ENCODE assay signal across 8 cellular contexts in the genomic region with DNA sequence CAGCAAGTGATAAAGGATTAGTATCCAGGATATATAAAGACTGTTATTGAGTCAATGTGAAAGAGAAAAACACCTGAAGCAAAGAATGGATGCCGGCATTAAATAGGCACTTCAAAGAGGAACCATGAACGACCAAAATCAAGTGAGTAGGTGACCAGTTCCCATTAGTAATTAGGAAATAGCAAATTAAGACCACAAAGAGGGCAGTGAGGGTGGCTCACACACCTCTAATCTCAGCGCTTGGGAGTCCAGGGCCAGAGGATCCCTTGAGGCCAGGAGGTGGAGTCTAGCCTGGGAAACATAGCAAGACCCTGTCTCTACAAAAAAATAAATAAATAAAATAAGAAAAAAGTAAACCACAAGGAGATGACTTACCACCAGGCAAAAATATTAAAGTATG. TPM values are rescaled to one million over a fixed set of nuclear protein-coding genes. Genes with fewer than 3 reads are reported as not detected.
DNase-seq lines count a peak whose midpoint lies in the region; ATAC-seq and TF ChIP-seq lines count a peak whose summit lies in the region.

No MANE protein-coding gene starts in this region.

- peaks cover 27% of the 10 kb centered on the region for H3K4me1 ChIP-seq in CD4-positive, CD25-positive, alpha-beta regulatory T cell (ENCODE audit: control insufficient read depth, insufficient read depth, low read length, poor library complexity, severe bottlenecking)
- peaks cover 4% of the 10 kb centered on the region; the same call in 1 of the 2 replicates for H3K4me1 ChIP-seq in HUES48 (ENCODE audit: control insufficient read depth, insufficient read depth, low read length)
- H3K4me1 ChIP-seq in neuron (ENCODE audit: insufficient read depth, low read length): no peaks in the 10 kb centered on the region

- no peak for ATAC-seq in CD4-positive, CD25-positive, alpha-beta regulatory T cell (ENCODE audit: low read depth in 2 of 2)

- no peaks in the 10 kb centered on the region for H3K36me3 Mint-ChIP-seq in CD4-positive, CD25-positive, alpha-beta regulatory T cell
- peaks cover 1% of the 10 kb centered on the region for H3K36me3 Mint-ChIP-seq in chondrocyte (ENCODE audit: low read depth)

- H3K27ac ChIP-seq in CD4-positive, CD25-positive, alpha-beta regulatory T cell (ENCODE audit: insufficient read depth, low read length, poor library complexity, severe bottlenecking): peak overlapping the region; percentile 65
- H3K27ac ChIP-seq in HUES48 (ENCODE audit: low read depth, low read length): no peak overlapping the region

- H3K9ac ChIP-seq in HUES48 (ENCODE audit: low read depth, low read length): no peak overlapping the region

- no peaks in the 10 kb centered on the region for H3K9me3 ChIP-seq in CD4-positive, CD25-positive, alpha-beta regulatory T cell (ENCODE audit: control insufficient read depth in 2 of 2, low read length in 2 of 2)
- H3K9me3 ChIP-seq in HUES48 (ENCODE audit: control insufficient read depth, insufficient read depth, low read length) (no peaks in the 10 kb centered on the region), neuron (ENCODE audit: low read length) (no peaks in the 10 kb centered on the region)

- no peak for TF ChIP-seq CTCF in chondrocyte (IDR thresholded peaks at IDR 0.05)

- peaks cover 11% of the 10 kb centered on the region for H3K27me3 Mint-ChIP-seq in CD4-positive, CD25-positive, alpha-beta regulatory T cell
- peaks cover 2% of the 10 kb centered on the region for H3K27me3 Mint-ChIP-seq in chondrocyte (ENCODE audit: low read depth)

- DNase-seq in CD4-positive, CD25-positive, alpha-beta regulatory T cell: no peak
- DNase-seq in chondrocyte (ENCODE audit: low spot score): no peak
- DNase-seq in germinal center (ENCODE audit: low spot score): no peak
- no peak for DNase-seq in ureter (ENCODE audit: low spot score)
- DNase-seq in hypothalamus (lab: John Stamatoyannopoulos, UW): no peak
- DNase-seq in stimulated activated naive CD4-positive, alpha-beta T cell (lab: John Stamatoyannopoulos, UW): no peak

- H3K4me3 ChIP-seq in CD4-positive, CD25-positive, alpha-beta regulatory T cell (ENCODE audit: low read depth, low read length): peak overlapping the region; percentile 66
- H3K4me3 ChIP-seq in HUES48 (ENCODE audit: low read depth, low read length) (peak overlapping the region; percentile 85), neuron (ENCODE audit: low read length) (peak overlapping the region; percentile 47)

- H3K4me3 Mint-ChIP-seq in CD4-positive, CD25-positive, alpha-beta regulatory T cell: peak overlapping the region; percentile 85 to 92 (median 89)
- peak overlapping the region; percentile 71 for H3K4me3 Mint-ChIP-seq in chondrocyte (ENCODE audit: unreplicated experiment)

- peak overlapping the region; percentile 78 for H2AFZ ChIP-seq in neuron (ENCODE audit: low read depth, low read length)

- H3K27me3 ChIP-seq in CD4-positive, CD25-positive, alpha-beta regulatory T cell (ENCODE audit: control insufficient read depth, insufficient read depth, low read length): no peaks in the 10 kb centered on the region
- peaks cover 47% of the 10 kb centered on the region for H3K27me3 ChIP-seq in HUES48 (ENCODE audit: control insufficient read depth, insufficient read depth, low read length)
- peaks cover 38% of the 10 kb centered on the region for H3K27me3 ChIP-seq in neuron (ENCODE audit: insufficient read depth, low read length)

- H3K27ac Mint-ChIP-seq in CD4-positive, CD25-positive, alpha-beta regulatory T cell: peak overlapping the region in 2 of 3 donors; percentile 65 to 91
- H3K27ac Mint-ChIP-seq in chondrocyte (ENCODE audit: unreplicated experiment): no peak overlapping the region

- no peaks in the 10 kb centered on the region for H3K36me3 ChIP-seq in CD4-positive, CD25-positive, alpha-beta regulatory T cell (ENCODE audit: control insufficient read depth, insufficient read depth, low read length)
- no peaks in the 10 kb centered on the region for H3K36me3 ChIP-seq in HUES48 (ENCODE audit: control insufficient read depth, insufficient read depth, low read length)
- H3K36me3 ChIP-seq in neuron (ENCODE audit: insufficient read depth, low read length): no peaks in the 10 kb centered on the region

- H3K9me3 Mint-ChIP-seq in CD4-positive, CD25-positive, alpha-beta regulatory T cell: no peaks in the 10 kb centered on the region
- H3K9me3 Mint-ChIP-seq in chondrocyte (ENCODE audit: low read depth): no peaks in the 10 kb centered on the region

- H3K4me1 Mint-ChIP-seq in CD4-positive, CD25-positive, alpha-beta regulatory T cell: peaks cover 12 to 22% (median 14%) of the 10 kb centered on the region in 4 donors
- peaks cover 18% of the 10 kb centered on the region for H3K4me1 Mint-ChIP-seq in chondrocyte (ENCODE audit: low read depth)

RNA-seq across cellular contexts. Expression of gene ANTXRL, which starts 1.5 kb away (rescaled TPM):
- total RNA-seq in CD4-positive, CD25-positive, alpha-beta regulatory T cell: not detected
- polyA plus RNA-seq in CD4-positive, CD25-positive, alpha-beta regulatory T cell: under 1 TPM in 1 of 4 donors, not detected in 3; 0.72 TPM
- total RNA-seq in chondrocyte (not detected in 3 replicates), ureter (not detected)
